Comparison of ENCODE assay signal across 30 cellular contexts in the genomic region with DNA sequence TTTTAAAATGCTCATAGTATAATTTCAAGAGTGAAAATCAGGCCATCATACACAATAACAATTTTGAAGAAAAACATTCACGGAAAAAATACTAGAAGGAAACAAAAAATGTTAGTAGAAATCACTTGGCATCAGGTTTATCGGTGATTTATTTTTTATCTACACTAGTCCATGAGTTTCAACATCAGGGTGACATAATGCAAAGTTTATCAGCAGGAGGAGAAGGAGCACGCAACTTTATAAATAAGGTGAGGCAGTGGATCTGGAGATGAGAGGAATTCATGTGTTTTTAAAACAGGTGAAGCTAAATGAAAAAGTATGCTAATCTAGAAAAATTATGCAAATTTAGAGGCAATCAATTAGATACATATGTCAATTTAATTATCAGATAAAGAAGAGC.
"Had no signal": no experiment of that assay in that cellular context is flagged by ENCODE, and none has a peak within 500 bp of the region (broad histone marks: within the 10 kb centered on the region; RNA-seq: fewer than 3 reads in every experiment).

No MANE protein-coding gene starts in this region.

- H3K4me3 Mint-ChIP-seq: activated CD8-positive, alpha-beta memory T cell treated with anti-CD3 and anti-CD28 coated beads, Interleukin-2, amount 10 ng/mL, durations not matched to agents 7 days and 5 days; activated naive CD8-positive, alpha-beta T cell treated with anti-CD3 and anti-CD28 coated beads for 36 hours; dendritic cell treated with granulocyte-macrophage colony-stimulating factor and Interleukin-4, amounts not matched to agents 40 ng/mL and 50 ng/mL, for 4 days; endodermal cell; immature natural killer cell; mesothelial cell of epicardium; naive B cell; neural crest cell; stimulated activated naive B cell treated with anti-CD40 and anti-IgM and Interleukin-4, amounts not matched to agents 10 μg/mL and 1 μg/mL and 100 μg/mL, for 72 hours had no signal

- H3K4me3 ChIP-seq: ascending aorta, heart left ventricle, psoas muscle, sigmoid colon, smooth muscle cell, stomach, thyroid gland, upper lobe of right lung had no signal

- H3K27ac ChIP-seq: ascending aorta, brain microvascular endothelial cell, heart left ventricle, parathyroid adenoma, psoas muscle, sigmoid colon, stomach, thyroid gland, upper lobe of right lung, VCaP had no signal

- ATAC-seq: activated CD4-positive, CD25-positive, alpha-beta regulatory T cell treated with anti-CD3 and anti-CD28 coated beads, Interleukin-2, amount 50 U/mL, for 24 hours; activated CD8-positive, alpha-beta memory T cell treated with anti-CD3 and anti-CD28 coated beads, Interleukin-2, amount 10 ng/mL, durations not matched to agents 7 days and 5 days; esophagus mucosa; heart left ventricle; psoas muscle; stimulated activated naive B cell treated with anti-CD40 and anti-IgM and Interleukin-4, amounts not matched to agents 10 μg/mL and 1 μg/mL and 100 μg/mL, for 72 hours; upper lobe of right lung had no signal

- H2AFZ ChIP-seq: parathyroid adenoma had no signal

- H3K9me3 Mint-ChIP-seq: immature natural killer cell had no signal

- H3K36me3 ChIP-seq: brain microvascular endothelial cell had no signal

- H3K4me1 Mint-ChIP-seq: endodermal cell; mesothelial cell of epicardium; naive B cell; neural crest cell; stimulated activated naive B cell treated with anti-CD40 and anti-IgM and Interleukin-4, amounts not matched to agents 10 μg/mL and 1 μg/mL and 100 μg/mL, for 72 hours had no signal

- H3K27me3 ChIP-seq: ascending aorta, brain microvascular endothelial cell, heart left ventricle, sigmoid colon, stomach, thyroid gland, upper lobe of right lung had no signal

- H3K4me2 ChIP-seq: smooth muscle cell had no signal

- H3K9ac ChIP-seq: parathyroid adenoma had no signal

- H3K27me3 Mint-ChIP-seq: activated CD8-positive, alpha-beta memory T cell treated with anti-CD3 and anti-CD28 coated beads, Interleukin-2, amount 10 ng/mL, durations not matched to agents 7 days and 5 days; activated naive CD8-positive, alpha-beta T cell treated with anti-CD3 and anti-CD28 coated beads for 36 hours; dendritic cell treated with granulocyte-macrophage colony-stimulating factor and Interleukin-4, amounts not matched to agents 40 ng/mL and 50 ng/mL, for 4 days; naive B cell; stimulated activated naive B cell treated with anti-CD40 and anti-IgM and Interleukin-4, amounts not matched to agents 10 μg/mL and 1 μg/mL and 100 μg/mL, for 72 hours had no signal

- H3K4me1 ChIP-seq: ascending aorta, heart left ventricle, parathyroid adenoma, psoas muscle, sigmoid colon, stomach, thyroid gland, upper lobe of right lung had no signal

- H3K9me3 ChIP-seq: ascending aorta, psoas muscle, sigmoid colon, stomach, thyroid gland, upper lobe of right lung had no signal

- DNase-seq: activated CD4-positive, alpha-beta T cell treated with anti-CD3 and anti-CD28 coated beads for 48 hours; activated CD4-positive, alpha-beta T cell treated with anti-CD3 and anti-CD28 coated beads, Interleukin-2, amount 50 U/mL, for 48 hours; activated CD8-positive, alpha-beta memory T cell treated with anti-CD3 and anti-CD28 coated beads, Interleukin-2, amount 10 ng/mL, durations not matched to agents 7 days and 5 days; activated gamma-delta T cell; activated naive CD8-positive, alpha-beta T cell treated with anti-CD3 and anti-CD28 coated beads for 36 hours; brain microvascular endothelial cell; endodermal cell; foreskin fibroblast; heart left ventricle; hypothalamus; immature natural killer cell; naive B cell; nucleus accumbens; psoas muscle; sigmoid colon; stimulated activated CD4-positive, alpha-beta T cell treated with anti-CD3 and anti-CD28 coated beads, Interleukin-1b, Interleukin-23, amount 100 ng/mL, for 48 hours; stimulated activated naive B cell treated with anti-CD40 and anti-IgM and Interleukin-4, amounts not matched to agents 10 μg/mL and 1 μg/mL and 100 μg/mL, for 72 hours; stomach; T-helper 1 cell; thyroid gland; upper lobe of right lung had no signal

- H3K27ac Mint-ChIP-seq: activated CD8-positive, alpha-beta memory T cell treated with anti-CD3 and anti-CD28 coated beads, Interleukin-2, amount 10 ng/mL, durations not matched to agents 7 days and 5 days; activated naive CD8-positive, alpha-beta T cell treated with anti-CD3 and anti-CD28 coated beads for 36 hours; dendritic cell treated with granulocyte-macrophage colony-stimulating factor and Interleukin-4, amounts not matched to agents 40 ng/mL and 50 ng/mL, for 4 days; endodermal cell; mesothelial cell of epicardium; naive B cell; stimulated activated naive B cell treated with anti-CD40 and anti-IgM and Interleukin-4, amounts not matched to agents 10 μg/mL and 1 μg/mL and 100 μg/mL, for 72 hours had no signal
